ENCODE assay signal across 12 cellular contexts in the genomic region with DNA sequence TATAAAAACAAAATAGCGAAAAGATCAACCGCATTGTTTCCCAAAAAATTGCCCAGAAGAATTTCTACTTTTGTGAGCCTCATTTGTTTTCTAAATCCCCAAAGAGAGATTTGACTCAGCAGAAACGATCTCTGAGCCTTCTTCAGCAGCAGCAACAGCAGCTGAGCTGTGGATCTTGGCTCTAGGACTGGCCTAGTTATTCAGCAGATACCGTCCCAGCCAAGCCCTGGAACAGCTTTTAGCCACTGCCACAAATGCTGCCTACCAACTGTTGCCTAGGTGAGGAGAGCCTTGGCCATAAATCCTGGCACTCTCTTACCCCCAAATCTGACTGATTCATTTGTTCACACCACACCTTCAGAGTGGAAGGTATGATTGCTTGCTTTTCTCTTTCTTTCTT.
DNase-seq lines count a peak whose midpoint lies in the region; ATAC-seq, FAIRE-seq and TF ChIP-seq lines count a peak whose summit lies in the region.
"Had no signal": no experiment of that assay in that cellular context is flagged by ENCODE, and none has a peak within 500 bp of the region (broad histone marks: within the 10 kb centered on the region; RNA-seq: fewer than 3 reads in every experiment).

No MANE protein-coding gene starts in this region.

- ATAC-seq in SK-N-SH treated with all-trans-retinoic acid at 6 μM for 48 hours (peak; percentile 73), foreskin keratinocyte (peak; percentile 31), GM21526 (IDR thresholded peaks at IDR 0.05; ENCODE audit: low FRiP score, unreplicated experiment) (no peak), HepG2 (no peak)
- no peak for ATAC-seq in activated CD8-positive, alpha-beta memory T cell treated with anti-CD3 and anti-CD28 coated beads, Interleukin-2, amount 10 ng/mL, durations not matched to agents 7 days and 5 days
- ATAC-seq: activated CD4-positive, CD25-positive, alpha-beta regulatory T cell treated with anti-CD3 and anti-CD28 coated beads, Interleukin-2, amount 50 U/mL, for 24 hours had no signal

- in situ Hi-C loops in HepG2 (cut with HindIII; ENCODE audit: extremely low pct_ligation_motif_present, low pct_unique_long_range_greater_than_20kb): no loop called here

- TF ChIP-seq EP300 in ovary (IDR thresholded peaks at IDR 0.05): no peak
- TF ChIP-seq EP300 in HepG2 (IDR thresholded peaks at IDR 0.05; ENCODE audit: low read depth in 2 of 2, low read length in 2 of 2): no peak
- TF ChIP-seq EP300 in HepG2 (CRISPR knock-in tag; IDR thresholded peaks at IDR 0.05; ENCODE audit: borderline replicate concordance): no peak

- H3K4me2 ChIP-seq in HepG2 (ENCODE audit: low read depth, low read length): no peak overlapping the region

- TF ChIP-seq RAD21 in HepG2 (CRISPR knock-in tag; IDR thresholded peaks at IDR 0.05): no peak

- FAIRE-seq in HepG2 (lab: Jason Lieb, UNC): no peak

- no peak for TF ChIP-seq CTCF in foreskin keratinocyte (conservative IDR thresholded peaks at IDR 0.05)
- no peak for TF ChIP-seq CTCF in ovary (IDR thresholded peaks at IDR 0.05)
- TF ChIP-seq CTCF in HepG2 (CRISPR knock-in tag; IDR thresholded peaks at IDR 0.05): no peak

- DNase-seq in Ammon's horn (ENCODE audit: low spot score): peak; percentile 87
- DNase-seq in foreskin keratinocyte: peak in 1 of 2 donors; percentile 40
- peak; percentile 33 to 45 (median 42) for DNase-seq in ovary
- no peak for DNase-seq in activated CD8-positive, alpha-beta memory T cell treated with anti-CD3 and anti-CD28 coated beads, Interleukin-2, amount 10 ng/mL, durations not matched to agents 7 days and 5 days
- no peak for DNase-seq in H7
- DNase-seq in HepG2 (ENCODE audit: low spot score): no peak
- DNase-seq: CD4-positive, alpha-beta T cell; effector CD8-positive, alpha-beta T cell; retina had no signal

- H3K36me3 ChIP-seq in ovary (no peaks in the 10 kb centered on the region), H7 (replicated peaks; ENCODE audit: control insufficient read depth, insufficient read depth, low read length) (no peaks in the 10 kb centered on the region), HepG2 (replicated peaks in 1 of 2; ENCODE audit: control insufficient read depth in 1 of 2, insufficient read depth in 2 of 2, low read length in 2 of 2) (no peaks in the 10 kb centered on the region)

- H3K4me3 Mint-ChIP-seq in activated CD8-positive, alpha-beta memory T cell treated with anti-CD3 and anti-CD28 coated beads, Interleukin-2, amount 10 ng/mL, durations not matched to agents 7 days and 5 days: no peak overlapping the region
- H3K4me3 Mint-ChIP-seq: CD4-positive, alpha-beta T cell had no signal

- TF ChIP-seq POLR2A in ovary (IDR thresholded peaks at IDR 0.05): no peak
- no peak for TF ChIP-seq POLR2A in HepG2 (IDR thresholded peaks at IDR 0.05; ENCODE audit: insufficient read depth in 1 of 2, low read depth in 2 of 2, low read length in 2 of 2)

- no peaks in the 10 kb centered on the region for H3K79me2 ChIP-seq in HepG2 (ENCODE audit: insufficient read depth, low read length)

- H3K27ac ChIP-seq in foreskin keratinocyte (peak overlapping the region; percentile 3), ovary (no peak overlapping the region), HepG2 (ENCODE audit: extremely low read length, insufficient read depth, low read length) (no peak overlapping the region)

- POLR2A ChIA-PET in HepG2 (lab: Yijun Ruan, JAX): no interaction called here

- no peak overlapping the region for H2AFZ ChIP-seq in HepG2 (ENCODE audit: low read length)

- no peak overlapping the region for H3K27ac Mint-ChIP-seq in activated CD8-positive, alpha-beta memory T cell treated with anti-CD3 and anti-CD28 coated beads, Interleukin-2, amount 10 ng/mL, durations not matched to agents 7 days and 5 days
- H3K27ac Mint-ChIP-seq: CD4-positive, alpha-beta T cell had no signal

- H3K27me3 ChIP-seq in foreskin keratinocyte (no peaks in the 10 kb centered on the region), ovary (no peaks in the 10 kb centered on the region), H7 (ENCODE audit: control insufficient read depth, insufficient read depth, low read length) (no peaks in the 10 kb centered on the region), HepG2 (ENCODE audit: control insufficient read depth in 1 of 2, insufficient read depth in 2 of 2, low read length in 2 of 2) (no peaks in the 10 kb centered on the region)

- no TSS peak for BruUV-seq in HepG2 (replicated peaks; lab: Mats Ljungman, UMichigan)

- H3K9me3 ChIP-seq in ovary (no peaks in the 10 kb centered on the region), HepG2 (ENCODE audit: low read length) (no peaks in the 10 kb centered on the region)

- H3K4me1 ChIP-seq in foreskin keratinocyte (peaks cover 43% of the 10 kb centered on the region), ovary (ENCODE audit: insufficient read depth) (peaks cover 2% of the 10 kb centered on the region), HepG2 (ENCODE audit: insufficient read depth, low read length) (no peaks in the 10 kb centered on the region)

- H4K20me1 ChIP-seq in HepG2 (ENCODE audit: insufficient read depth, low read length): no peaks in the 10 kb centered on the region

- H3K27me3 Mint-ChIP-seq in activated CD8-positive, alpha-beta memory T cell treated with anti-CD3 and anti-CD28 coated beads, Interleukin-2, amount 10 ng/mL, durations not matched to agents 7 days and 5 days: no peaks in the 10 kb centered on the region
- H3K27me3 Mint-ChIP-seq: CD4-positive, alpha-beta T cell had no signal

- WGBS in ovary, 3 donors: 9 to 31% (median 12%) methylated on average over 4 of the region's 4 CpGs
- WGBS in HepG2 (ENCODE audit: low lambda C conversion rate): 50% methylated on average over 4 of the region's 4 CpGs

- no peak overlapping the region for H3K9ac ChIP-seq in HepG2 (ENCODE audit: insufficient read depth, low read depth, low read length)

- no peaks in the 10 kb centered on the region for H3K4me1 Mint-ChIP-seq in activated CD8-positive, alpha-beta memory T cell treated with anti-CD3 and anti-CD28 coated beads, Interleukin-2, amount 10 ng/mL, durations not matched to agents 7 days and 5 days

- peaks cover 2% of the 10 kb centered on the region for H3K9me3 Mint-ChIP-seq in activated CD8-positive, alpha-beta memory T cell treated with anti-CD3 and anti-CD28 coated beads, Interleukin-2, amount 10 ng/mL, durations not matched to agents 7 days and 5 days (ENCODE audit: low read depth)

- H3K36me3 Mint-ChIP-seq in activated CD8-positive, alpha-beta memory T cell treated with anti-CD3 and anti-CD28 coated beads, Interleukin-2, amount 10 ng/mL, durations not matched to agents 7 days and 5 days: no peaks in the 10 kb centered on the region

- CTCF ChIA-PET in activated CD8-positive, alpha-beta memory T cell treated with anti-CD3 and anti-CD28 coated beads, Interleukin-2, amount 10 ng/mL, durations not matched to agents 7 days and 5 days (lab: Charles Lee): no interaction called here
- CTCF ChIA-PET in HepG2 (lab: Yijun Ruan, JAX; ENCODE audit: low intra/inter-chr PET ratio, low total read pairs): no interaction called here

- intact Hi-C loops in ovary (cut with DNase I): no loop called here
- intact Hi-C loops in HepG2 (cut with micrococcal nuclease; ENCODE audit: unreplicated experiment): no loop called here

- no peak overlapping the region for H3K4me3 ChIP-seq in ovary
- H3K4me3 ChIP-seq in H7 (ENCODE audit: insufficient read depth, low read depth, low read length): no peak overlapping the region
- no peak overlapping the region for H3K4me3 ChIP-seq in HepG2 (replicated peaks in 1 of 3; ENCODE audit: insufficient read depth in 1 of 3, low read depth in 2 of 3, low read length in 3 of 3)

TF ChIP-seq in SK-N-SH treated with all-trans-retinoic acid at 6 μM for 48 hours, 23 proteins besides CTCF, POLR2A, EP300 and RAD21:
- TF ChIP-seq, protein P1, sequence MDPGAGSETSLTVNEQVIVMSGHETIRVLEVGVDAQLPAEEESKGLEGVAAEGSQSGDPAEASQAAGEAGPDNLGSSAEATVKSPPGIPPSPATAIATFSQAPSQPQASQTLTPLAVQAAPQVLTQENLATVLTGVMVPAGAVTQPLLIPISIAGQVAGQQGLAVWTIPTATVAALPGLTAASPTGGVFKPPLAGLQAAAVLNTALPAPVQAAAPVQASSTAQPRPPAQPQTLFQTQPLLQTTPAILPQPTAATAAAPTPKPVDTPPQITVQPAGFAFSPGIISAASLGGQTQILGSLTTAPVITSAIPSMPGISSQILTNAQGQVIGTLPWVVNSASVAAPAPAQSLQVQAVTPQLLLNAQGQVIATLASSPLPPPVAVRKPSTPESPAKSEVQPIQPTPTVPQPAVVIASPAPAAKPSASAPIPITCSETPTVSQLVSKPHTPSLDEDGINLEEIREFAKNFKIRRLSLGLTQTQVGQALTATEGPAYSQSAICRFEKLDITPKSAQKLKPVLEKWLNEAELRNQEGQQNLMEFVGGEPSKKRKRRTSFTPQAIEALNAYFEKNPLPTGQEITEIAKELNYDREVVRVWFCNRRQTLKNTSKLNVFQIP (CRISPR knock-in tag; IDR thresholded peaks at IDR 0.05; ENCODE audit: borderline replicate concordance, low read depth): no peak
- no peak for TF ChIP-seq RARB (CRISPR knock-in tag; IDR thresholded peaks at IDR 0.05)

TF ChIP-seq in HepG2, 621 proteins besides CTCF, POLR2A, EP300 and RAD21:
- TF ChIP-seq, protein P2, sequence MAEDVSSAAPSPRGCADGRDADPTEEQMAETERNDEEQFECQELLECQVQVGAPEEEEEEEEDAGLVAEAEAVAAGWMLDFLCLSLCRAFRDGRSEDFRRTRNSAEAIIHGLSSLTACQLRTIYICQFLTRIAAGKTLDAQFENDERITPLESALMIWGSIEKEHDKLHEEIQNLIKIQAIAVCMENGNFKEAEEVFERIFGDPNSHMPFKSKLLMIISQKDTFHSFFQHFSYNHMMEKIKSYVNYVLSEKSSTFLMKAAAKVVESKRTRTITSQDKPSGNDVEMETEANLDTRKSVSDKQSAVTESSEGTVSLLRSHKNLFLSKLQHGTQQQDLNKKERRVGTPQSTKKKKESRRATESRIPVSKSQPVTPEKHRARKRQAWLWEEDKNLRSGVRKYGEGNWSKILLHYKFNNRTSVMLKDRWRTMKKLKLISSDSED (CRISPR knock-in tag; IDR thresholded peaks at IDR 0.05): no peak
- TF ChIP-seq ZNF75D (CRISPR knock-in tag; IDR thresholded peaks at IDR 0.05; ENCODE audit: borderline replicate concordance) (no peak), ZKSCAN8 (CRISPR knock-in tag; IDR thresholded peaks at IDR 0.05; ENCODE audit: borderline replicate concordance) (no peak), ZNF296 (CRISPR knock-in tag; conservative IDR thresholded peaks at IDR 0.05) (no peak), ZBTB7B (CRISPR knock-in tag; IDR thresholded peaks at IDR 0.05) (no peak), LCORL (IDR thresholded peaks at IDR 0.05) (no peak), LCORL (CRISPR knock-in tag; IDR thresholded peaks at IDR 0.05) (no peak), AKAP8 (CRISPR knock-in tag; IDR thresholded peaks at IDR 0.05) (no peak), TBL1XR1 (IDR thresholded peaks at IDR 0.05; ENCODE audit: borderline replicate concordance, low read length, partially characterized antibody) (no peak)

Comparison
In these comparisons a context has a peak if more than half of its experiments do, and no peak if none do; other contexts are left out.
1. DNase-seq: peak in Ammon's horn (single experiment) and ovary (5 of 5); none in activated CD8-positive, alpha-beta memory T cell treated with anti-CD3 and anti-CD28 coated beads, Interleukin-2, amount 10 ng/mL, durations not matched to agents 7 days and 5 days (single experiment), H7 (single experiment) and HepG2 (single experiment).
2. ATAC-seq: peak in SK-N-SH treated with all-trans-retinoic acid at 6 μM for 48 hours (single experiment) and foreskin keratinocyte (single experiment); none in GM21526 (single experiment), activated CD8-positive, alpha-beta memory T cell treated with anti-CD3 and anti-CD28 coated beads, Interleukin-2, amount 10 ng/mL, durations not matched to agents 7 days and 5 days (single experiment) and HepG2 (single experiment).